1 cellular context compared by ENCODE assay signal in genomic region chr21:35216966-35217365, GRCh38.
TF ChIP-seq lines count a peak whose summit lies in the region.

No MANE protein-coding gene starts in this region.

TF ChIP-seq in WTC11, 78 proteins besides CTCF, POLR2A, EP300 and RAD21 (continued from another document):
- no peak for TF ChIP-seq PRDM15 (CRISPR knock-in tag; IDR thresholded peaks at IDR 0.05)
- TF ChIP-seq ZNF232 (CRISPR knock-in tag; IDR thresholded peaks at IDR 0.05), result no peak
- TF ChIP-seq HMGA2 (CRISPR knock-in tag; IDR thresholded peaks at IDR 0.05), result no peak
- no peak for TF ChIP-seq ELF4 (CRISPR knock-in tag; IDR thresholded peaks at IDR 0.05; ENCODE audit: low read depth)
- TF ChIP-seq KAT7 (CRISPR knock-in tag; IDR thresholded peaks at IDR 0.05; ENCODE audit: borderline replicate concordance), result no peak
- TF ChIP-seq ESRRA (CRISPR knock-in tag; IDR thresholded peaks at IDR 0.05; ENCODE audit: borderline replicate concordance), result no peak
- no peak for TF ChIP-seq HMGXB4 (CRISPR knock-in tag; IDR thresholded peaks at IDR 0.05)
TF ChIP-seq in WTC11: peak in this region for 0.
